In genomic region chrX:39819921-39820849, GRCh38 we compare ENCODE assay signal across 8 cellular contexts.
DNase-seq lines count a peak whose midpoint lies in the region; ATAC-seq lines count a peak whose summit lies in the region.

No MANE protein-coding gene starts in this region.

- peaks cover 3% of the 10 kb centered on the region for H3K27me3 ChIP-seq in iPS-15b (ENCODE audit: control insufficient read depth, insufficient read depth, low read length)

- peaks cover 75% of the 10 kb centered on the region for H3K27me3 Mint-ChIP-seq in activated T-cell treated with anti-CD3 and anti-CD28 coated beads, Interleukin-2, amount 50 U/mL, for 24 hours
- peaks cover 19% of the 10 kb centered on the region for H3K27me3 Mint-ChIP-seq in activated CD8-positive, alpha-beta T cell treated with anti-CD3 and anti-CD28 coated beads, Interleukin-2, amount 10 ng/mL, durations not matched to agents 7 days and 5 days (ENCODE audit: low read depth)
- H3K27me3 Mint-ChIP-seq in stimulated activated naive B cell treated with anti-CD40 and anti-IgM and Interleukin-4, amounts not matched to agents 10 μg/mL and 1 μg/mL and 100 μg/mL, for 72 hours = peaks cover 44 to 64% of the 10 kb centered on the region in 2 donors

- peak overlapping the region; percentile 35 for H3K4me3 Mint-ChIP-seq in activated T-cell treated with anti-CD3 and anti-CD28 coated beads, Interleukin-2, amount 50 U/mL, for 24 hours
- H3K4me3 Mint-ChIP-seq in activated CD8-positive, alpha-beta T cell treated with anti-CD3 and anti-CD28 coated beads, Interleukin-2, amount 10 ng/mL, durations not matched to agents 7 days and 5 days = peak overlapping the region; percentile 36
- peak overlapping the region; percentile 68 to 77 for H3K4me3 Mint-ChIP-seq in stimulated activated naive B cell treated with anti-CD40 and anti-IgM and Interleukin-4, amounts not matched to agents 10 μg/mL and 1 μg/mL and 100 μg/mL, for 72 hours

- H3K36me3 ChIP-seq in iPS-15b (ENCODE audit: control insufficient read depth, insufficient read depth, low read length) = no peaks in the 10 kb centered on the region

- no peaks in the 10 kb centered on the region for H3K9me3 Mint-ChIP-seq in activated T-cell treated with anti-CD3 and anti-CD28 coated beads, Interleukin-2, amount 50 U/mL, for 24 hours
- H3K9me3 Mint-ChIP-seq in activated CD8-positive, alpha-beta T cell treated with anti-CD3 and anti-CD28 coated beads, Interleukin-2, amount 10 ng/mL, durations not matched to agents 7 days and 5 days (ENCODE audit: insufficient read depth) = no peaks in the 10 kb centered on the region
- H3K9me3 Mint-ChIP-seq in stimulated activated naive B cell treated with anti-CD40 and anti-IgM and Interleukin-4, amounts not matched to agents 10 μg/mL and 1 μg/mL and 100 μg/mL, for 72 hours = no peaks in the 10 kb centered on the region

- H3K9me3 ChIP-seq in iPS-15b (ENCODE audit: control insufficient read depth, insufficient read depth, low read length) = no peaks in the 10 kb centered on the region

- peaks cover 36% of the 10 kb centered on the region for H3K4me1 ChIP-seq in iPS-15b (ENCODE audit: control insufficient read depth, insufficient read depth, low read length)

- peak overlapping the region; percentile 48 for H3K9ac ChIP-seq in iPS-15b (ENCODE audit: low read depth, low read length)

- H3K36me3 Mint-ChIP-seq in activated T-cell treated with anti-CD3 and anti-CD28 coated beads, Interleukin-2, amount 50 U/mL, for 24 hours (ENCODE audit: low read depth) = no peaks in the 10 kb centered on the region
- no peaks in the 10 kb centered on the region for H3K36me3 Mint-ChIP-seq in activated CD8-positive, alpha-beta T cell treated with anti-CD3 and anti-CD28 coated beads, Interleukin-2, amount 10 ng/mL, durations not matched to agents 7 days and 5 days (ENCODE audit: low read depth)
- H3K36me3 Mint-ChIP-seq in stimulated activated naive B cell treated with anti-CD40 and anti-IgM and Interleukin-4, amounts not matched to agents 10 μg/mL and 1 μg/mL and 100 μg/mL, for 72 hours = peaks cover 0 to 3% of the 10 kb centered on the region in 2 donors

- POLR2A ChIA-PET in activated CD8-positive, alpha-beta T cell treated with anti-CD3 and anti-CD28 coated beads, Interleukin-2, amount 10 ng/mL, durations not matched to agents 7 days and 5 days (lab: Charles Lee) = no interaction called here

- H3K4me1 Mint-ChIP-seq in activated T-cell treated with anti-CD3 and anti-CD28 coated beads, Interleukin-2, amount 50 U/mL, for 24 hours (ENCODE audit: low read depth) = peaks cover 29% of the 10 kb centered on the region
- peaks cover 29% of the 10 kb centered on the region for H3K4me1 Mint-ChIP-seq in activated CD8-positive, alpha-beta T cell treated with anti-CD3 and anti-CD28 coated beads, Interleukin-2, amount 10 ng/mL, durations not matched to agents 7 days and 5 days (ENCODE audit: low read depth)
- H3K4me1 Mint-ChIP-seq in stimulated activated naive B cell treated with anti-CD40 and anti-IgM and Interleukin-4, amounts not matched to agents 10 μg/mL and 1 μg/mL and 100 μg/mL, for 72 hours = peaks cover 15 to 33% of the 10 kb centered on the region in 2 donors

- CTCF ChIA-PET in activated CD8-positive, alpha-beta T cell treated with anti-CD3 and anti-CD28 coated beads, Interleukin-2, amount 10 ng/mL, durations not matched to agents 7 days and 5 days (lab: Charles Lee) = no interaction called here

- peak; percentile 50 for DNase-seq in activated T-cell treated with anti-CD3 and anti-CD28 coated beads, Interleukin-2, amount 50 U/mL, for 24 hours
- DNase-seq in activated T-cell treated with anti-CD3 and anti-CD28 coated beads for 4 hours = no peak
- no peak for DNase-seq in activated CD8-positive, alpha-beta T cell treated with anti-CD3 and anti-CD28 coated beads, Interleukin-2, amount 10 ng/mL, durations not matched to agents 7 days and 5 days
- no peak for DNase-seq in stimulated activated naive B cell treated with anti-CD40 and anti-IgM and Interleukin-4, amounts not matched to agents 10 μg/mL and 1 μg/mL and 100 μg/mL, for 72 hours
- no peak for DNase-seq in RPMI8226
- DNase-seq in NOMO-1 treated with DMSO at 0.1 percent for 48 hours (lab: John Stamatoyannopoulos, UW; ENCODE audit: unreplicated experiment) = no peak

- peak overlapping the region; percentile 45 for H3K4me3 ChIP-seq in iPS-15b (ENCODE audit: low read depth, low read length)

- H3K27ac Mint-ChIP-seq in activated T-cell treated with anti-CD3 and anti-CD28 coated beads, Interleukin-2, amount 50 U/mL, for 24 hours = no peak overlapping the region
- H3K27ac Mint-ChIP-seq in activated CD8-positive, alpha-beta T cell treated with anti-CD3 and anti-CD28 coated beads, Interleukin-2, amount 10 ng/mL, durations not matched to agents 7 days and 5 days = no peak overlapping the region
- H3K27ac Mint-ChIP-seq in stimulated activated naive B cell treated with anti-CD40 and anti-IgM and Interleukin-4, amounts not matched to agents 10 μg/mL and 1 μg/mL and 100 μg/mL, for 72 hours = no peak overlapping the region

- ATAC-seq in activated CD8-positive, alpha-beta T cell treated with anti-CD3 and anti-CD28 coated beads, Interleukin-2, amount 10 ng/mL, durations not matched to agents 7 days and 5 days = no peak
- no peak for ATAC-seq in stimulated activated naive B cell treated with anti-CD40 and anti-IgM and Interleukin-4, amounts not matched to agents 10 μg/mL and 1 μg/mL and 100 μg/mL, for 72 hours (replicated peaks)
- ATAC-seq in HG03457 (IDR thresholded peaks at IDR 0.05; ENCODE audit: unreplicated experiment) = no peak
